In genomic region chr22:43923631-43924548, GRCh38 we compare ENCODE assay signal across 8 cellular contexts. TPM values are rescaled to one million over a fixed set of nuclear protein-coding genes. Genes with fewer than 3 reads are reported as not detected.
A peak's percentile ranks its signal among the peaks of the same experiment; 100 is the strongest.
DNase-seq lines count a peak whose midpoint lies in the region; ATAC-seq and TF ChIP-seq lines count a peak whose summit lies in the region.

PNPLA3 (plus strand) TSS chr22:43923805; CDS start chr22:43923912, 107 bp downstream.

- TF ChIP-seq CTCF in foreskin keratinocyte (conservative IDR thresholded peaks at IDR 0.05), result peak; percentile 52
- peak; percentile 44 for TF ChIP-seq CTCF in neural crest cell (conservative IDR thresholded peaks at IDR 0.05)

- peak within 1 kb of the TSS; percentile 73 for H3K27ac ChIP-seq in SJSA1
- peak within 1 kb of the TSS; percentile 88 for H3K27ac ChIP-seq in foreskin keratinocyte

- no peaks in the 10 kb centered on the region for H3K9me3 Mint-ChIP-seq in neural crest cell

- peak within 1 kb of the TSS; percentile 94 for H3K27ac Mint-ChIP-seq in neural crest cell (ENCODE audit: unreplicated experiment)

- H3K4me3 ChIP-seq in SJSA1, result peak within 1 kb of the TSS; percentile 69

- DNase-seq in D341Med (ENCODE audit: low spot score) (peak; percentile 96), Kasumi-1 (lab: John Stamatoyannopoulos, UW) (peak; percentile 22 to 23), SJSA1 (ENCODE audit: low read depth in 1 of 2, low spot score in 2 of 2) (peak; percentile 87 to 92), foreskin keratinocyte (peak; percentile 47 to 77), neural crest cell (ENCODE audit: low read depth, low spot score) (peak; percentile 89), cortex of kidney (lab: John Stamatoyannopoulos, UW) (no peak)
- DNase-seq in activated gamma-delta T cell treated with anti-CD3 and anti-CD28 coated beads, Interleukin-2, amount 50 U/mL, for 16 hours (ENCODE audit: low read depth), result peak; percentile 62
- peak; percentile 32 to 78 (median 66) for DNase-seq in stimulated activated naive CD4-positive, alpha-beta T cell (lab: John Stamatoyannopoulos, UW)

- H3K27me3 Mint-ChIP-seq in neural crest cell (ENCODE audit: low read depth), result no peaks in the 10 kb centered on the region

- H3K36me3 Mint-ChIP-seq in neural crest cell (ENCODE audit: low read depth), result peaks cover 9% of the 10 kb centered on the region

- peaks cover 65% of the 10 kb centered on the region for H3K4me1 ChIP-seq in SJSA1 (replicated peaks)
- peaks cover 26% of the 10 kb centered on the region for H3K4me1 ChIP-seq in foreskin keratinocyte

- peak within 1 kb of the TSS; percentile 92 for H3K4me3 Mint-ChIP-seq in neural crest cell

- H3K9me3 ChIP-seq in SJSA1 (replicated peaks), result no peaks in the 10 kb centered on the region

- no peaks in the 10 kb centered on the region for H3K27me3 ChIP-seq in SJSA1 (replicated peaks)
- H3K27me3 ChIP-seq in foreskin keratinocyte, result no peaks in the 10 kb centered on the region

- peaks cover 40% of the 10 kb centered on the region for H3K4me1 Mint-ChIP-seq in neural crest cell

- 0 out of 2 replicates have a peak, but pooled peaks cover under 1% of the 10 kb centered on the region for H3K36me3 ChIP-seq in SJSA1

- peak; percentile 68 for ATAC-seq in foreskin keratinocyte

RNA-seq across cellular contexts. Expression of gene PNPLA3, which starts in this region (rescaled TPM):
- total RNA-seq in SJSA1 (2014; rRNA removed; shearing (Covaris generic)), result 2.9 and 14.1 TPM in 2 replicates
- total RNA-seq in foreskin keratinocyte, result 11.7 and 13.2 TPM in 2 replicates
- 3.4 and 4.0 TPM in 2 replicates for polyA plus RNA-seq in foreskin keratinocyte
- total RNA-seq in neural crest cell, result 28.3 and 31.2 TPM in 2 replicates
